ENCODE assay signal across 9 cellular contexts in the genomic region with DNA sequence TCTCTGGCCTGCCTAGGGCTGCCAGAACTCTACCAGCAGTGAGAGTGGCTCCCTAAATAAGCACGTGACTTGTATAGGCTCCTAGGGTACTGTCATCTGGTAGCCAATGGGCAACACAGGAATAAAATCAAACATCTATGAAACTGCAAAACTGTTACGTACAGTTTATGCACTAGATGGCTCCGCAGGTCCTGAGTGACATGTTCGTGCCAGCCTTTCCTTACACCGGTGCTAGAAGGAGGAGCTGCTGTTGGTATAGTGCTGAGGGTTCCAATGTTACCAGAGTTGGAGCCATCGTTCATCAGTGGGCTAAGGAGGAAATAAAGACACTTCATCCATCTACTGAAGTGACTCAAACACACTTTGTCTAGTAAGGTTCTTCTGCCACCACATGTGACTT.
A peak's percentile ranks its signal among the peaks of the same experiment; 100 is the strongest.
DNase-seq lines count a peak whose midpoint lies in the region; ATAC-seq and TF ChIP-seq lines count a peak whose summit lies in the region.
"Had no signal": no experiment of that assay in that cellular context is flagged by ENCODE, and none has a peak within 500 bp of the region (broad histone marks: within the 10 kb centered on the region; RNA-seq: fewer than 3 reads in every experiment).

No MANE protein-coding gene starts in this region.

- DNase-seq in NCI-H1417 (lab: John Stamatoyannopoulos, UW) (peak in 2 of 3 experiments; percentile 6 to 32), NCI-H1417 treated with DMSO at 0.1 percent for 48 hours (lab: John Stamatoyannopoulos, UW) (no peak), KBM-7 (peak; percentile 61), memory B cell (ENCODE audit: low spot score in 2 of 2) (no peak), mesenteric fat pad (ENCODE audit: low spot score) (no peak), SIG-M5 treated with dmso at 0.1 percent for 504 hours (lab: John Stamatoyannopoulos, UW; ENCODE audit: unreplicated experiment) (no peak)
- DNase-seq: heart right ventricle had no signal

- peaks cover 17% of the 10 kb centered on the region for H3K36me3 Mint-ChIP-seq in memory B cell

- no peak overlapping the region for H3K27ac ChIP-seq in VCaP
- H3K27ac ChIP-seq: heart right ventricle had no signal

- no peak overlapping the region for H3K4me3 Mint-ChIP-seq in memory B cell

- no peaks in the 10 kb centered on the region for H3K9me3 Mint-ChIP-seq in memory B cell

- no peaks in the 10 kb centered on the region for H3K27me3 Mint-ChIP-seq in memory B cell

- peak overlapping the region; percentile 35 for H3K27ac Mint-ChIP-seq in memory B cell

- peaks cover 15% of the 10 kb centered on the region for H3K4me1 Mint-ChIP-seq in memory B cell

- in situ Hi-C loops in KBM-7 (cut with MboI; ENCODE audit: low pct_unique_long_range_greater_than_20kb, low sequenced_read_pairs), result no loop called here

- ATAC-seq in memory B cell (ENCODE audit: low read depth) (peak; percentile 21), HG02840 (IDR thresholded peaks at IDR 0.05; ENCODE audit: low FRiP score, unreplicated experiment) (no peak)

- TF ChIP-seq CTCF in VCaP (conservative IDR thresholded peaks at IDR 0.05), result peak; percentile 57

Comparison
In these comparisons a context has a peak if more than half of its experiments do, and no peak if none do; other contexts are left out.
1. DNase-seq: peak in NCI-H1417 (2 of 3) and KBM-7 (single experiment); none in NCI-H1417 treated with DMSO at 0.1 percent for 48 hours (single experiment), memory B cell (0 of 2), mesenteric fat pad (single experiment) and SIG-M5 treated with dmso at 0.1 percent for 504 hours (single experiment).